9 cellular contexts compared by ENCODE assay signal in the genomic region with DNA sequence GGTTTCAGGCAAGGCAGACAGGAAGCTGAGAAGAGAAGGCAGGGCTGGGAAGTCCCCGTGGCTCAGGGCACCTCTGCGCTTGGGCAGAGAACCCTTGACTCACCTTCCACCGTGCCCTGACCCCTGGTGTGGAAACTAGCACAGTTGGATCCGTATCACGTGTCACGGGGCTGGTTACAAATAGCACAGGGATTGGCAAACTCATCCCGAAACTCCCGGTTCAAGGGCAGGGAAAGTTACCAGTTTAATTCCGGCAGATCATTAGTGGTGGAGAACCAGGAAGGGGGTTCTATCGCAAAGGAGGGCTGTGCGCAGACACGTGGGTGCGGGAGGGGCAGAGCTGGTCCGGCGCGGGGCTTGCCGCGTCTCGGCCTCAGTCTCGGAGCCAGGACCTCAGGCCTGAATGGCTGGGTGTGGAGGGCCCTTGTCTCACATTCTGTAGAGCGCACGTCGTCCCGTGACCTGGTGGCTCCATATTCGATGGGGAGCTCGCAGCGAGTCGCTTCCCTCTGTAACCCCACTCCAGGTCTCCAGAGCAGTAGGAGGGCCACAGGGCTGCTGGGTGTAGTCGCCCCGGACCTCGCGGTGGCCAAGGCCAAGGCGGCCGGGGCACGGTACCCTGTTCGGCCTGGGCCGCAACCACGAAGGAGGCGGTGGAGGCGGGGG. TPM values are rescaled to one million over a fixed set of nuclear protein-coding genes. Genes with fewer than 3 reads are reported as not detected.
DNase-seq lines count a peak whose midpoint lies in the region; TF ChIP-seq lines count a peak whose summit lies in the region.
"Had no signal": no experiment of that assay in that cellular context is flagged by ENCODE, and none has a peak within 500 bp of the region (broad histone marks: within the 10 kb centered on the region; RNA-seq: fewer than 3 reads in every experiment).

No MANE protein-coding gene starts in this region.

- in situ Hi-C loops in G401 (cut with HindIII; ENCODE audit: low sequenced_read_pairs) = no loop called here

- no peaks in the 10 kb centered on the region for H3K36me3 Mint-ChIP-seq in nephron progenitor cell (ENCODE audit: low read depth)

- peaks cover 43% of the 10 kb centered on the region for H3K4me1 Mint-ChIP-seq in nephron progenitor cell

- no peak for DNase-seq in AG04449 (ENCODE audit: low read depth, low spot score)
- DNase-seq in RPMI8226 = peak; percentile 35
- no peak for DNase-seq in fibroblast of pulmonary artery (ENCODE audit: low read depth)
- DNase-seq in nephron progenitor cell = peak; percentile 15
- DNase-seq in Ammon's horn (ENCODE audit: low spot score) = no peak
- DNase-seq in hippocampal formation (lab: John Stamatoyannopoulos, UW) = no peak
- DNase-seq in SKM-1 (lab: John Stamatoyannopoulos, UW; ENCODE audit: unreplicated experiment) = no peak
- DNase-seq in G401 (ENCODE audit: low spot score) = no peak

- H3K4me3 ChIP-seq in AG04449 (ENCODE audit: low read depth, low read length) (peak overlapping the region; percentile 68), fibroblast of pulmonary artery (replicated peaks; ENCODE audit: low read depth, low read length) (peak overlapping the region; percentile 74)

- no peak overlapping the region for H3K27ac Mint-ChIP-seq in nephron progenitor cell

- no peaks in the 10 kb centered on the region for H3K9me3 Mint-ChIP-seq in nephron progenitor cell

- CTCF ChIA-PET in AG04449 (lab: Yijun Ruan, JAX) = interaction anchor here (1.4 to 7.0 kb wide), 5 partner anchors 9 to 99 kb away, joined by 3 to 45 read pairs (median 4); no protein-coding TSS in a partner anchor

- H3K4me3 Mint-ChIP-seq in nephron progenitor cell = peak overlapping the region; percentile 77

- H3K27me3 Mint-ChIP-seq in nephron progenitor cell (ENCODE audit: low read depth, poor library complexity) = peaks cover 90% of the 10 kb centered on the region

- TF ChIP-seq CTCF in AG04449 (IDR thresholded peaks at IDR 0.05; ENCODE audit: insufficient read depth, low read length, missing control alignments) (no peak), fibroblast of pulmonary artery (IDR thresholded peaks at IDR 0.05; ENCODE audit: low read length, missing control alignments) (no peak), nephron progenitor cell (IDR thresholded peaks at IDR 0.05) (no peak)

- POLR2A ChIA-PET in AG04449 (lab: Yijun Ruan, JAX) = no interaction called here

RNA-seq across cellular contexts. Expression of a gene that starts 0.8 kb away (rescaled TPM):
- total RNA-seq in G401 (2014; rRNA removed; shearing (Covaris generic)) = not detected in 2 replicates

RNA-seq across cellular contexts. Expression of a gene that starts 53.4 kb away (rescaled TPM):
- total RNA-seq in G401 (2014; rRNA removed; shearing (Covaris generic)) = not detected in 2 replicates
- total RNA-seq: NCI-H460 had no signal

Comparison
In these comparisons a context has a peak if more than half of its experiments do, and no peak if none do; other contexts are left out.
1. DNase-seq: peak in RPMI8226 (single experiment) and nephron progenitor cell (single experiment); none in AG04449 (single experiment), fibroblast of pulmonary artery (single experiment), Ammon's horn (single experiment), hippocampal formation (0 of 2), SKM-1 (single experiment) and G401 (single experiment).